In genomic region chr2:150542172-150542571, GRCh38 we compare ENCODE assay signal across 27 cellular contexts. TPM values are rescaled to one million over a fixed set of nuclear protein-coding genes. Genes with fewer than 3 reads are reported as not detected.
A peak's percentile ranks its signal among the peaks of the same experiment; 100 is the strongest.
DNase-seq lines count a peak whose midpoint lies in the region; ATAC-seq and TF ChIP-seq lines count a peak whose summit lies in the region.
"Had no signal": no experiment of that assay in that cellular context is flagged by ENCODE, and none has a peak within 500 bp of the region (broad histone marks: within the 10 kb centered on the region; RNA-seq: fewer than 3 reads in every experiment).

No MANE protein-coding gene starts in this region.

- no peaks in the 10 kb centered on the region for H3K4me1 Mint-ChIP-seq in stimulated activated naive CD8-positive, alpha-beta T cell treated with anti-CD3 and anti-CD28 coated beads, Interleukin-15, amount 100 ng/mL, for 72 hours
- H3K4me1 Mint-ChIP-seq in chondrocyte (ENCODE audit: low read depth): peaks cover 17% of the 10 kb centered on the region
- H3K4me1 Mint-ChIP-seq: B cell; CD14-positive monocyte; CD4-positive, alpha-beta memory T cell; CD4-positive, CD25-positive, alpha-beta regulatory T cell; CD8-positive, alpha-beta memory T cell had no signal

- peaks cover 0 to 10% of the 10 kb centered on the region in 2 donors for H3K9me3 Mint-ChIP-seq in stimulated activated naive CD8-positive, alpha-beta T cell treated with anti-CD3 and anti-CD28 coated beads, Interleukin-15, amount 100 ng/mL, for 72 hours
- H3K9me3 Mint-ChIP-seq in chondrocyte (ENCODE audit: low read depth): no peaks in the 10 kb centered on the region
- H3K9me3 Mint-ChIP-seq: CD4-positive, alpha-beta T cell had no signal

- peak; percentile 63 for ATAC-seq in stimulated activated naive CD8-positive, alpha-beta T cell treated with anti-CD3 and anti-CD28 coated beads, Interleukin-15, amount 100 ng/mL, for 72 hours
- no peak for ATAC-seq in stimulated activated naive CD8-positive, alpha-beta T cell treated with anti-CD3 and anti-CD28 coated beads, Interleukin-15, Interleukin-2, amounts not matched to agents 100 U/mL and 50 U/mL, for 24 hours
- ATAC-seq: A549; CD8-positive, alpha-beta T cell had no signal

- no peak for TF ChIP-seq CTCF in chondrocyte (IDR thresholded peaks at IDR 0.05)

- no peaks in the 10 kb centered on the region for H3K27me3 Mint-ChIP-seq in stimulated activated naive CD8-positive, alpha-beta T cell treated with anti-CD3 and anti-CD28 coated beads, Interleukin-15, amount 100 ng/mL, for 72 hours
- H3K27me3 Mint-ChIP-seq in chondrocyte (ENCODE audit: low read depth): no peaks in the 10 kb centered on the region
- H3K27me3 Mint-ChIP-seq: B cell; CD4-positive, alpha-beta memory T cell; CD4-positive, alpha-beta T cell; CD8-positive, alpha-beta memory T cell had no signal

- no peak overlapping the region for H3K27ac Mint-ChIP-seq in stimulated activated naive CD8-positive, alpha-beta T cell treated with anti-CD3 and anti-CD28 coated beads, Interleukin-15, amount 100 ng/mL, for 72 hours
- H3K27ac Mint-ChIP-seq in chondrocyte (ENCODE audit: unreplicated experiment): no peak overlapping the region
- H3K27ac Mint-ChIP-seq: B cell; CD14-positive monocyte; CD4-positive, alpha-beta memory T cell; CD4-positive, alpha-beta T cell; CD4-positive, CD25-positive, alpha-beta regulatory T cell; CD8-positive, alpha-beta memory T cell; CD8-positive, alpha-beta T cell had no signal

- no peak for DNase-seq in stimulated activated naive CD8-positive, alpha-beta T cell treated with anti-CD3 and anti-CD28 coated beads, Interleukin-15, amount 100 ng/mL, for 72 hours
- no peak for DNase-seq in stimulated activated naive CD8-positive, alpha-beta T cell treated with anti-CD3 and anti-CD28 coated beads, Interleukin-15, Interleukin-2, amounts not matched to agents 100 U/mL and 50 U/mL, for 24 hours
- DNase-seq in chondrocyte (ENCODE audit: low spot score) (peak; percentile 72), KBM-7 (no peak)
- DNase-seq: 8988T; ACHN; AML-193; BE2C; C1 segment of cervical spinal cord; Caco-2; Calu3; CD4-positive, alpha-beta memory T cell; CD4-positive, alpha-beta T cell; CD4-positive, CD25-positive, alpha-beta regulatory T cell; CD8-positive, alpha-beta memory T cell; CD8-positive, alpha-beta T cell; COR-L47; DMS 273 treated with DMSO at 0.1 percent for 48 hours; DMS153; DMS53; DMS79; DMS79 treated with DMSO at 0.1 percent for 48 hours; DND-41; EL had no signal

- no peak overlapping the region for H3K4me3 Mint-ChIP-seq in stimulated activated naive CD8-positive, alpha-beta T cell treated with anti-CD3 and anti-CD28 coated beads, Interleukin-15, amount 100 ng/mL, for 72 hours
- no peak overlapping the region for H3K4me3 Mint-ChIP-seq in chondrocyte (ENCODE audit: unreplicated experiment)
- H3K4me3 Mint-ChIP-seq: B cell; CD14-positive monocyte; CD4-positive, alpha-beta memory T cell; CD4-positive, alpha-beta T cell; CD4-positive, CD25-positive, alpha-beta regulatory T cell; CD8-positive, alpha-beta memory T cell; CD8-positive, alpha-beta T cell had no signal

- H3K36me3 Mint-ChIP-seq in chondrocyte (ENCODE audit: low read depth): no peaks in the 10 kb centered on the region
- H3K36me3 Mint-ChIP-seq: CD14-positive monocyte; CD4-positive, alpha-beta memory T cell; CD4-positive, CD25-positive, alpha-beta regulatory T cell; CD8-positive, alpha-beta memory T cell; CD8-positive, alpha-beta T cell had no signal

- in situ Hi-C loops in KBM-7 (cut with MboI; ENCODE audit: low pct_unique_long_range_greater_than_20kb, low sequenced_read_pairs): no loop called here

RNA-seq across cellular contexts. Expression of gene RND3, which starts 54.7 kb away (rescaled TPM):
- total RNA-seq in chondrocyte: 65.1 to 125 TPM (median 124 TPM) in 3 replicates
- total RNA-seq: B cell; CD4-positive, alpha-beta memory T cell; CD4-positive, alpha-beta T cell; CD4-positive, CD25-positive, alpha-beta regulatory T cell; CD8-positive, alpha-beta memory T cell; CD8-positive, alpha-beta T cell had no signal
